Comparison of ENCODE assay signal across 29 cellular contexts in genomic region chr1:198373376-198373775, GRCh38.
A peak's percentile ranks its signal among the peaks of the same experiment; 100 is the strongest.
DNase-seq lines count a peak whose midpoint lies in the region; ATAC-seq, FAIRE-seq and TF ChIP-seq lines count a peak whose summit lies in the region.
"Had no signal": no experiment of that assay in that cellular context is flagged by ENCODE, and none has a peak within 500 bp of the region (broad histone marks: within the 10 kb centered on the region; RNA-seq: fewer than 3 reads in every experiment).

No MANE protein-coding gene starts in this region.

- no peak for TF ChIP-seq CTCF in AG10803 (conservative IDR thresholded peaks at IDR 0.05; ENCODE audit: low read length)
- TF ChIP-seq CTCF in astrocyte (IDR thresholded peaks at IDR 0.05; ENCODE audit: insufficient read depth, low read depth, low read length) = no peak
- TF ChIP-seq CTCF in fibroblast of the aortic adventitia (IDR thresholded peaks at IDR 0.05; ENCODE audit: insufficient read depth, low read length) = no peak

- no peak for ATAC-seq in GM19351 (IDR thresholded peaks at IDR 0.05; ENCODE audit: unreplicated experiment)
- ATAC-seq: naive thymus-derived CD8-positive, alpha-beta T cell; stimulated activated memory B cell treated with anti-CD40 and anti-IgM and Interleukin-4, amounts not matched to agents 10 μg/mL and 1 μg/mL and 100 μg/mL, for 72 hours had no signal

- no peaks in the 10 kb centered on the region for H3K4me1 ChIP-seq in astrocyte (ENCODE audit: insufficient read depth, low read length)
- H3K4me1 ChIP-seq: left ventricle myocardium inferior, suprapubic skin had no signal

- H3K4me3 ChIP-seq in AG10803 (ENCODE audit: low read length) = no peak overlapping the region
- H3K4me3 ChIP-seq in astrocyte (ENCODE audit: insufficient read depth, low read depth, low read length) = no peak overlapping the region
- H3K4me3 ChIP-seq in fibroblast of the aortic adventitia (ENCODE audit: low read depth, low read length) = no peak overlapping the region
- H3K4me3 ChIP-seq: left ventricle myocardium inferior, smooth muscle cell, suprapubic skin had no signal

- DNase-seq in AG10803 (ENCODE audit: low read depth) = peak; percentile 28
- DNase-seq in LHCN-M2 (ENCODE audit: low read depth) = peak; percentile 26
- DNase-seq in astrocyte (ENCODE audit: low read depth) = no peak
- peak; percentile 9 for DNase-seq in fibroblast of the aortic adventitia (ENCODE audit: low read depth)
- no peak for DNase-seq in G401 (ENCODE audit: low spot score)
- DNase-seq in hypothalamus (lab: John Stamatoyannopoulos, UW) = no peak
- DNase-seq in activated CD4-positive, alpha-beta T cell treated with anti-CD3 and anti-CD28 coated beads for 1 hour = no peak
- DNase-seq: activated CD4-positive, CD25-positive, alpha-beta regulatory T cell; activated gamma-delta T cell treated with Interleukin-2 at 50 U/mL for 16 hours; caudate nucleus; dermis blood vessel endothelial cell; immature natural killer cell; left ventricle myocardium inferior; midbrain; naive thymus-derived CD8-positive, alpha-beta T cell; NCI-H1092 treated with DMSO at 0.1 percent for 48 hours; NCI-H2029; NCI-H2227 treated with DMSO at 0.1 percent for 48 hours; NCI-H82; occipital lobe; SHP77; T1000 had no signal

- peaks cover 3% of the 10 kb centered on the region for H3K4me1 Mint-ChIP-seq in astrocyte (ENCODE audit: low read depth, unreplicated experiment)
- H3K4me1 Mint-ChIP-seq: B cell; immature natural killer cell; stimulated activated memory B cell treated with anti-CD40 and anti-IgM and Interleukin-4, amounts not matched to agents 10 μg/mL and 1 μg/mL and 100 μg/mL, for 72 hours had no signal

- H3K9me3 ChIP-seq in astrocyte (ENCODE audit: insufficient read depth, low read depth, low read length) = peaks cover 8% of the 10 kb centered on the region

- no peaks in the 10 kb centered on the region for H4K20me1 ChIP-seq in astrocyte (ENCODE audit: insufficient read depth, low read length)

- in situ Hi-C loops in G401 (cut with HindIII; ENCODE audit: low sequenced_read_pairs) = no loop called here

- FAIRE-seq in astrocyte (lab: Jason Lieb, UNC) = no peak
- FAIRE-seq: A204.1, H54 had no signal

- H3K4me3 Mint-ChIP-seq in astrocyte (ENCODE audit: unreplicated experiment) = no peak overlapping the region
- H3K4me3 Mint-ChIP-seq: B cell; immature natural killer cell; naive thymus-derived CD8-positive, alpha-beta T cell; stimulated activated memory B cell treated with anti-CD40 and anti-IgM and Interleukin-4, amounts not matched to agents 10 μg/mL and 1 μg/mL and 100 μg/mL, for 72 hours had no signal

- H3K36me3 Mint-ChIP-seq in astrocyte (ENCODE audit: low read depth, unreplicated experiment) = no peaks in the 10 kb centered on the region

- H3K27me3 ChIP-seq in astrocyte (ENCODE audit: insufficient read depth, low read length) = no peaks in the 10 kb centered on the region
- H3K27me3 ChIP-seq: suprapubic skin had no signal

- no peak overlapping the region for H3K4me2 ChIP-seq in astrocyte (ENCODE audit: low read length)
- H3K4me2 ChIP-seq: smooth muscle cell had no signal

- no peak overlapping the region for H3K9ac ChIP-seq in astrocyte (ENCODE audit: low read length)

- no peaks in the 10 kb centered on the region for H3K79me2 ChIP-seq in astrocyte (ENCODE audit: insufficient read depth, low read length)

- H3K27ac Mint-ChIP-seq in astrocyte (ENCODE audit: unreplicated experiment) = peak overlapping the region; percentile 28
- H3K27ac Mint-ChIP-seq: B cell; immature natural killer cell; naive thymus-derived CD8-positive, alpha-beta T cell; stimulated activated memory B cell treated with anti-CD40 and anti-IgM and Interleukin-4, amounts not matched to agents 10 μg/mL and 1 μg/mL and 100 μg/mL, for 72 hours had no signal

- no peak overlapping the region for H3K27ac ChIP-seq in astrocyte (ENCODE audit: low read depth, low read length)
- H3K27ac ChIP-seq: left ventricle myocardium inferior, suprapubic skin had no signal

- H2AFZ ChIP-seq in astrocyte (ENCODE audit: low read depth, low read length) = no peak overlapping the region

- H3K27me3 Mint-ChIP-seq in astrocyte (ENCODE audit: low read depth, unreplicated experiment) = no peaks in the 10 kb centered on the region
- H3K27me3 Mint-ChIP-seq: naive thymus-derived CD8-positive, alpha-beta T cell had no signal

- H3K36me3 ChIP-seq in astrocyte (ENCODE audit: insufficient read depth, low read length) = no peaks in the 10 kb centered on the region
- H3K36me3 ChIP-seq: left ventricle myocardium inferior, suprapubic skin had no signal

- H3K9me3 Mint-ChIP-seq in astrocyte (ENCODE audit: unreplicated experiment) = peaks cover 4% of the 10 kb centered on the region

Comparison
In these comparisons a context has a peak if more than half of its experiments do, and no peak if none do; other contexts are left out.
1. DNase-seq: peak in AG10803 (single experiment), LHCN-M2 (single experiment) and fibroblast of the aortic adventitia (single experiment); none in astrocyte (single experiment), G401 (single experiment), hypothalamus (0 of 51) and activated CD4-positive, alpha-beta T cell treated with anti-CD3 and anti-CD28 coated beads for 1 hour (single experiment).